13 cellular contexts compared by ENCODE assay signal in the genomic region with DNA sequence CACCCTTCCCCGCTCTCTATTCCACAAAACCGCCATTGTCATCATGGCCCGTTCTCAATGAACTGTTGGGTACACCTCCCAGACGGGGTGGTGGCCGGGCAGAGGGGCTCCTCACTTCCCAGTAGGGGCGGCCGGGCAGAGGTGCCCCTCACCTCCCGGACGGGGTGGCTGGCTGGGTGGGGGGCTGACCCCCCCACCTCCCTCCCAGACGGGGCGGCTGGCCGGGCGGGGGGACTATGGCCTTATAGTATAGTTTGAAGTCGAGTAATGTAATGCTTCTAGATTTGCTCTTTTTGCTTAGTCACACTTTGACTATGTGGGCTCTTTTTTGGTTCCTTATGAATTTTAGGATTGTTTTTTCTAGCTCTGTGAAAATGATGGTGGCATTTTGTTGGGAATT. TPM values are rescaled to one million over a fixed set of nuclear protein-coding genes. Genes with fewer than 3 reads are reported as not detected.
A peak's percentile ranks its signal among the peaks of the same experiment; 100 is the strongest.
DNase-seq lines count a peak whose midpoint lies in the region; ATAC-seq, FAIRE-seq and TF ChIP-seq lines count a peak whose summit lies in the region.
"Not testable (repeated sequence)": the region's sequence is repeated elsewhere in the genome, so short reads cannot be mapped to it uniquely, and the experiment has no call there.
"Had no signal": no experiment of that assay in that cellular context is flagged by ENCODE, and none has a peak within 500 bp of the region (broad histone marks: within the 10 kb centered on the region; RNA-seq: fewer than 3 reads in every experiment).

No MANE protein-coding gene starts in this region.

- H3K4me1 Mint-ChIP-seq in activated CD4-positive, alpha-beta memory T cell treated with anti-CD3 and anti-CD28 coated beads for 36 hours (ENCODE audit: low read depth), result peaks cover 22% of the 10 kb centered on the region
- H3K4me1 Mint-ChIP-seq in activated T-helper 1 cell treated with anti-CD3 and anti-CD28 coated beads, Interleukin-12 subunit alpha, Interleukin-12 subunit beta, Interleukin-2, Interleukin-4 antibody, amounts not matched to agents 30 ng/mL and 10 ng/mL and 1 ng/mL, durations not matched to agents 14 hours and 24 hours and 36 hours (ENCODE audit: low read depth), result peaks cover 33% of the 10 kb centered on the region
- H3K4me1 Mint-ChIP-seq in progenitor cell of endocrine pancreas (ENCODE audit: low read depth), result not testable (repeated sequence)

- not testable (repeated sequence) for BruUV-seq in K562 (replicated peaks; lab: Mats Ljungman, UMichigan)

- intact Hi-C loops in activated CD4-positive, alpha-beta memory T cell treated with anti-CD3 and anti-CD28 coated beads for 36 hours (cut with micrococcal nuclease); activated T-helper 1 cell treated with anti-CD3 and anti-CD28 coated beads, Interleukin-12 subunit alpha, Interleukin-12 subunit beta, Interleukin-2, Interleukin-4 antibody, amounts not matched to agents 30 ng/mL and 10 ng/mL and 1 ng/mL, durations not matched to agents 14 hours and 24 hours and 36 hours (cut with micrococcal nuclease); K562 (cut with micrococcal nuclease): not testable (repeated sequence)

- H3K36me3 ChIP-seq in K562 (ENCODE audit: control insufficient read depth, insufficient read depth, low read length); right atrium auricular region: not testable (repeated sequence)

- not testable (repeated sequence) for TF ChIP-seq POLR2A in K562 (conservative IDR thresholded peaks at IDR 0.05)

- H3K9me3 ChIP-seq in K562 (replicated peaks; ENCODE audit: control insufficient read depth, insufficient read depth, low read depth, low read length); right atrium auricular region: not testable (repeated sequence)

- H3K4me2 ChIP-seq in K562 (ENCODE audit: insufficient read depth, low read length), result not testable (repeated sequence)

- peaks cover 14% of the 10 kb centered on the region for H3K9me3 Mint-ChIP-seq in activated CD4-positive, alpha-beta memory T cell treated with anti-CD3 and anti-CD28 coated beads for 36 hours
- H3K9me3 Mint-ChIP-seq in activated T-helper 1 cell treated with anti-CD3 and anti-CD28 coated beads, Interleukin-12 subunit alpha, Interleukin-12 subunit beta, Interleukin-2, Interleukin-4 antibody, amounts not matched to agents 30 ng/mL and 10 ng/mL and 1 ng/mL, durations not matched to agents 14 hours and 24 hours and 36 hours, result peaks cover 31% of the 10 kb centered on the region
- H3K9me3 Mint-ChIP-seq in progenitor cell of endocrine pancreas (ENCODE audit: low read depth), result peaks cover 21% of the 10 kb centered on the region

- H3K4me3 ChIP-seq in K562, right atrium auricular region: not testable (repeated sequence)

- not testable (repeated sequence) for H3K36me3 Mint-ChIP-seq in activated CD4-positive, alpha-beta memory T cell treated with anti-CD3 and anti-CD28 coated beads for 36 hours; activated T-helper 1 cell treated with anti-CD3 and anti-CD28 coated beads, Interleukin-12 subunit alpha, Interleukin-12 subunit beta, Interleukin-2, Interleukin-4 antibody, amounts not matched to agents 30 ng/mL and 10 ng/mL and 1 ng/mL, durations not matched to agents 14 hours and 24 hours and 36 hours (ENCODE audit: low read depth); progenitor cell of endocrine pancreas (ENCODE audit: insufficient read depth)

- not testable (repeated sequence) for H4K20me1 ChIP-seq in K562 (replicated peaks; ENCODE audit: control insufficient read depth, insufficient read depth, low read length)

- not testable (repeated sequence) for ATAC-seq in K562

- H3K27me3 ChIP-seq in K562 (ENCODE audit: control insufficient read depth in 2 of 2, insufficient read depth in 2 of 2, low read length in 2 of 2), result peaks cover 15 to 31% of the 10 kb centered on the region in 2 experiments
- H3K27me3 ChIP-seq in right atrium auricular region, result not testable (repeated sequence)

- not testable (repeated sequence) for H3K27ac ChIP-seq in K562 (ENCODE audit: extremely low read depth, low read depth, low read length); right atrium auricular region

- H3K4me1 ChIP-seq in K562 (replicated peaks in 1 of 2; ENCODE audit: control insufficient read depth in 2 of 2, insufficient read depth in 2 of 2, low read length in 2 of 2); right atrium auricular region: not testable (repeated sequence)

- POLR2A ChIA-PET in activated CD4-positive, alpha-beta memory T cell treated with anti-CD3 and anti-CD28 coated beads for 36 hours (lab: Charles Lee), result interaction anchor here (0.7 kb wide), 1 partner anchor 22 kb away, joined by 3 read pairs; no protein-coding TSS in a partner anchor
- POLR2A ChIA-PET in K562 (lab: Yijun Ruan, JAX), result not testable (repeated sequence)

- peak overlapping the region; percentile 88 for H3K27ac Mint-ChIP-seq in activated CD4-positive, alpha-beta memory T cell treated with anti-CD3 and anti-CD28 coated beads for 36 hours
- peak overlapping the region; percentile 14 for H3K27ac Mint-ChIP-seq in activated T-helper 1 cell treated with anti-CD3 and anti-CD28 coated beads, Interleukin-12 subunit alpha, Interleukin-12 subunit beta, Interleukin-2, Interleukin-4 antibody, amounts not matched to agents 30 ng/mL and 10 ng/mL and 1 ng/mL, durations not matched to agents 14 hours and 24 hours and 36 hours
- H3K27ac Mint-ChIP-seq in progenitor cell of endocrine pancreas, result peak overlapping the region; percentile 42

- FAIRE-seq in K562 (lab: Jason Lieb, UNC), result not testable (repeated sequence)

- H3K9me1 ChIP-seq in K562 (ENCODE audit: control insufficient read depth, insufficient read depth, low read length), result not testable (repeated sequence)

- H3K4me3 Mint-ChIP-seq in activated CD4-positive, alpha-beta memory T cell treated with anti-CD3 and anti-CD28 coated beads for 36 hours; activated T-helper 1 cell treated with anti-CD3 and anti-CD28 coated beads, Interleukin-12 subunit alpha, Interleukin-12 subunit beta, Interleukin-2, Interleukin-4 antibody, amounts not matched to agents 30 ng/mL and 10 ng/mL and 1 ng/mL, durations not matched to agents 14 hours and 24 hours and 36 hours; progenitor cell of endocrine pancreas (ENCODE audit: low read depth): not testable (repeated sequence)

- H3K79me2 ChIP-seq in K562 (ENCODE audit: control insufficient read depth, insufficient read depth, low read length), result not testable (repeated sequence)

- not testable (repeated sequence) for H3K27me3 Mint-ChIP-seq in activated CD4-positive, alpha-beta memory T cell treated with anti-CD3 and anti-CD28 coated beads for 36 hours; activated T-helper 1 cell treated with anti-CD3 and anti-CD28 coated beads, Interleukin-12 subunit alpha, Interleukin-12 subunit beta, Interleukin-2, Interleukin-4 antibody, amounts not matched to agents 30 ng/mL and 10 ng/mL and 1 ng/mL, durations not matched to agents 14 hours and 24 hours and 36 hours (ENCODE audit: insufficient read depth); progenitor cell of endocrine pancreas

- CTCF ChIA-PET in activated CD4-positive, alpha-beta memory T cell treated with anti-CD3 and anti-CD28 coated beads for 36 hours (lab: Charles Lee), result interaction anchor here (2.4 kb wide), 2 partner anchors 16 to 41 kb away, joined by 11 to 15 read pairs; no protein-coding TSS in a partner anchor
- CTCF ChIA-PET in K562 (lab: Yijun Ruan, JAX; ENCODE audit: low intra/inter-chr PET ratio), result not testable (repeated sequence)

- TF ChIP-seq RAD21 in K562 (CRISPR knock-in tag; conservative IDR thresholded peaks at IDR 0.05 in 1 of 2, IDR thresholded peaks at IDR 0.05 in 1 of 2), result not testable (repeated sequence)

- TF ChIP-seq CTCF in K562 (IDR thresholded peaks at IDR 0.05 in 2 of 3, conservative IDR thresholded peaks at IDR 0.05 in 1 of 3; ENCODE audit: insufficient read depth in 2 of 3, low read depth in 1 of 3, low read length in 3 of 3); right atrium auricular region (IDR thresholded peaks at IDR 0.05); progenitor cell of endocrine pancreas (IDR thresholded peaks at IDR 0.05; ENCODE audit: unreplicated experiment): not testable (repeated sequence)

- H3K9ac ChIP-seq in K562 (ENCODE audit: insufficient read depth in 1 of 2, low read depth in 2 of 2, low read length in 2 of 2), result not testable (repeated sequence)

- in situ Hi-C loops in K562 (cut with MboI), result not testable (repeated sequence)

- 15% methylated on average over 11 of the region's 14 CpGs for WGBS in K562 (ENCODE audit: insufficient coverage, low coverage, missing lambda C conversion rate)

- not testable (repeated sequence) for DNase-seq in activated CD4-positive, alpha-beta memory T cell treated with anti-CD3 and anti-CD28 coated beads for 36 hours; activated T-helper 1 cell treated with anti-CD3 and anti-CD28 coated beads, Interleukin-12 subunit alpha, Interleukin-12 subunit beta, Interleukin-2, Interleukin-4 antibody, amounts not matched to agents 30 ng/mL and 10 ng/mL and 1 ng/mL, durations not matched to agents 14 hours and 24 hours and 36 hours (ENCODE audit: low spot score); K562 (ENCODE audit: extremely low read depth in 1 of 4, low spot score in 3 of 4); progenitor cell of endocrine pancreas (ENCODE audit: low spot score, unreplicated experiment)
- peak; percentile 21 for DNase-seq in right atrium auricular region (ENCODE audit: low spot score)

- TF ChIP-seq EP300 in K562 (IDR thresholded peaks at IDR 0.05; ENCODE audit: low read length), result not testable (repeated sequence)

- not testable (repeated sequence) for H2AFZ ChIP-seq in K562 (ENCODE audit: low read depth, low read length)

RNA-seq across cellular contexts. Expression of gene IL1F10, which starts 28.5 kb away (rescaled TPM):
- total RNA-seq in activated CD4-positive, alpha-beta memory T cell treated with anti-CD3 and anti-CD28 coated beads for 36 hours, result not detected
- not detected in 2 replicates for total RNA-seq in activated T-helper 1 cell treated with anti-CD3 and anti-CD28 coated beads, Interleukin-12 subunit alpha, Interleukin-12 subunit beta, Interleukin-2, Interleukin-4 antibody, amounts not matched to agents 30 ng/mL and 10 ng/mL and 1 ng/mL, durations not matched to agents 14 hours and 24 hours and 36 hours
- not detected in 2 replicates for total RNA-seq in K562 (2011; cell fraction: chromatin; rRNA removed; ENCODE audit: low replicate concordance)
- total RNA-seq in K562 (2011; cell fraction: nucleolus; rRNA removed), result not detected in 2 replicates
- not detected in 2 replicates for total RNA-seq in K562 (2011; cell fraction: nucleoplasm; rRNA removed)
- total RNA-seq in K562 (2014; rRNA removed), result not detected in 2 replicates
- not detected in 2 replicates for total RNA-seq in K562 (2014; rRNA removed; fragmentation: Illumina TruSeq; extraction: Trizol)
- total RNA-seq in K562 (2015; rRNA removed; fragmentation: Illumina TruSeq; extraction: Trizol), result not detected in 2 replicates
- total RNA-seq in K562 (2021), result not detected in 2 replicates
- not detected in 2 replicates for polyA plus RNA-seq in K562 (2011; rRNA removed)
- not detected in 2 replicates for polyA plus RNA-seq in K562 (2011; cell fraction: cytosol; rRNA removed)
- polyA plus RNA-seq in K562 (2011; cell fraction: nucleus; rRNA removed), result not detected in 2 replicates
- polyA plus RNA-seq in K562 (2012), result not detected in 2 replicates
- not detected in 2 replicates for polyA plus RNA-seq in K562 (2014; fragmentation: Illumina TruSeq; extraction: Trizol)
- polyA plus RNA-seq in K562 (2014; fragmentation: Nextera tagmentation; extraction: Ambion mirVana), result not detected
- not detected in 2 replicates for polyA plus RNA-seq in K562 (2014; rRNA removed)
- polyA minus RNA-seq in K562 (2011; rRNA and poly(A)+ RNA removed), result not detected in 2 replicates
- not detected in 2 replicates for polyA minus RNA-seq in K562 (2011; cell fraction: cytosol; rRNA and poly(A)+ RNA removed)
- polyA minus RNA-seq in K562 (2011; cell fraction: nucleus; rRNA and poly(A)+ RNA removed), result not detected in 2 replicates
- total RNA-seq in right atrium auricular region, result not detected
- not detected in 2 replicates for total RNA-seq in progenitor cell of endocrine pancreas
- total RNA-seq: CD4-positive, alpha-beta T cell; CD8-positive, alpha-beta memory T cell; GM12878; GM23248; H1; H7 had no signal
- polyA plus RNA-seq: A549; CD14-positive monocyte; CD8-positive, alpha-beta memory T cell; GM12878; GM23248; H1 had no signal

RNA-seq across cellular contexts. Expression of gene IL1RN, which starts 31.1 kb away (rescaled TPM):
- total RNA-seq in activated CD4-positive, alpha-beta memory T cell treated with anti-CD3 and anti-CD28 coated beads for 36 hours, result 10 to 100 TPM in 1 of 2 experiments, 1 to 10 TPM in 1; 9.8 to 10.5 TPM
- total RNA-seq in activated T-helper 1 cell treated with anti-CD3 and anti-CD28 coated beads, Interleukin-12 subunit alpha, Interleukin-12 subunit beta, Interleukin-2, Interleukin-4 antibody, amounts not matched to agents 30 ng/mL and 10 ng/mL and 1 ng/mL, durations not matched to agents 14 hours and 24 hours and 36 hours, result 4.2 and 4.7 TPM in 2 replicates
- total RNA-seq in K562 (2011; cell fraction: chromatin; rRNA removed; ENCODE audit: low replicate concordance), result not detected in 2 replicates
- not detected in 2 replicates for total RNA-seq in K562 (2011; cell fraction: nucleolus; rRNA removed)
- not detected in 2 replicates for total RNA-seq in K562 (2011; cell fraction: nucleoplasm; rRNA removed)
- not detected in 2 replicates for total RNA-seq in K562 (2014; rRNA removed)
- total RNA-seq in K562 (2014; rRNA removed; fragmentation: Illumina TruSeq; extraction: Trizol), result not detected in 2 replicates
- total RNA-seq in K562 (2015; rRNA removed; fragmentation: Illumina TruSeq; extraction: Trizol), result not detected in 2 replicates
- total RNA-seq in K562 (2021), result not detected in 2 replicates
- 0.13 TPM in 1 of 2 replicates, not detected in the other for polyA plus RNA-seq in K562 (2011; rRNA removed)
- polyA plus RNA-seq in K562 (2011; cell fraction: cytosol; rRNA removed), result 0.12 TPM in 1 of 2 replicates, not detected in the other
- not detected in 2 replicates for polyA plus RNA-seq in K562 (2011; cell fraction: nucleus; rRNA removed)
- polyA plus RNA-seq in K562 (2012), result 0.13 and 0.26 TPM in 2 replicates
- not detected in 2 replicates for polyA plus RNA-seq in K562 (2014; fragmentation: Illumina TruSeq; extraction: Trizol)
- not detected for polyA plus RNA-seq in K562 (2014; fragmentation: Nextera tagmentation; extraction: Ambion mirVana)
- polyA plus RNA-seq in K562 (2014; rRNA removed), result not detected in 2 replicates
- not detected in 2 replicates for polyA minus RNA-seq in K562 (2011; rRNA and poly(A)+ RNA removed)
- polyA minus RNA-seq in K562 (2011; cell fraction: cytosol; rRNA and poly(A)+ RNA removed), result not detected in 2 replicates
- not detected in 2 replicates for polyA minus RNA-seq in K562 (2011; cell fraction: nucleus; rRNA and poly(A)+ RNA removed)
- total RNA-seq in right atrium auricular region, result 1 to 10 TPM in 1 of 2 donors, under 1 TPM in 1; 0.41 to 1.3 TPM
- total RNA-seq in progenitor cell of endocrine pancreas, result not detected in 2 replicates
- total RNA-seq: GM12878, GM23248, H1, H7 had no signal
- polyA plus RNA-seq: CD8-positive, alpha-beta memory T cell; GM23248; H1 had no signal

RNA-seq across cellular contexts. Expression of gene IL36RN, which starts 37.3 kb away (rescaled TPM):
- not detected for total RNA-seq in activated CD4-positive, alpha-beta memory T cell treated with anti-CD3 and anti-CD28 coated beads for 36 hours
- total RNA-seq in activated T-helper 1 cell treated with anti-CD3 and anti-CD28 coated beads, Interleukin-12 subunit alpha, Interleukin-12 subunit beta, Interleukin-2, Interleukin-4 antibody, amounts not matched to agents 30 ng/mL and 10 ng/mL and 1 ng/mL, durations not matched to agents 14 hours and 24 hours and 36 hours, result not detected in 2 replicates
- not detected in 2 replicates for total RNA-seq in K562 (2011; cell fraction: chromatin; rRNA removed; ENCODE audit: low replicate concordance)
- total RNA-seq in K562 (2011; cell fraction: nucleolus; rRNA removed), result not detected in 2 replicates
- not detected in 2 replicates for total RNA-seq in K562 (2011; cell fraction: nucleoplasm; rRNA removed)
- not detected in 2 replicates for total RNA-seq in K562 (2014; rRNA removed)
- total RNA-seq in K562 (2014; rRNA removed; fragmentation: Illumina TruSeq; extraction: Trizol), result not detected in 2 replicates
- total RNA-seq in K562 (2015; rRNA removed; fragmentation: Illumina TruSeq; extraction: Trizol), result not detected in 2 replicates
- total RNA-seq in K562 (2021), result not detected in 2 replicates
- not detected in 2 replicates for polyA plus RNA-seq in K562 (2011; rRNA removed)
- not detected in 2 replicates for polyA plus RNA-seq in K562 (2011; cell fraction: cytosol; rRNA removed)
- polyA plus RNA-seq in K562 (2011; cell fraction: nucleus; rRNA removed), result not detected in 2 replicates
- not detected in 2 replicates for polyA plus RNA-seq in K562 (2012)
- not detected in 2 replicates for polyA plus RNA-seq in K562 (2014; fragmentation: Illumina TruSeq; extraction: Trizol)
- not detected for polyA plus RNA-seq in K562 (2014; fragmentation: Nextera tagmentation; extraction: Ambion mirVana)
- not detected in 2 replicates for polyA plus RNA-seq in K562 (2014; rRNA removed)
- polyA minus RNA-seq in K562 (2011; rRNA and poly(A)+ RNA removed), result not detected in 2 replicates
- not detected in 2 replicates for polyA minus RNA-seq in K562 (2011; cell fraction: cytosol; rRNA and poly(A)+ RNA removed)
- not detected in 2 replicates for polyA minus RNA-seq in K562 (2011; cell fraction: nucleus; rRNA and poly(A)+ RNA removed)
- total RNA-seq in right atrium auricular region, result not detected
- 0.13 TPM in 1 of 2 replicates, not detected in the other for total RNA-seq in progenitor cell of endocrine pancreas
- total RNA-seq: CD4-positive, alpha-beta T cell; CD8-positive, alpha-beta memory T cell; GM12878; GM23248; H1; H7 had no signal
- polyA plus RNA-seq: A549; CD14-positive monocyte; CD8-positive, alpha-beta memory T cell; GM12878; GM23248; H1 had no signal

RNA-seq across cellular contexts. Expression of gene IL36B, which starts 43.6 kb away (rescaled TPM):
- total RNA-seq in activated CD4-positive, alpha-beta memory T cell treated with anti-CD3 and anti-CD28 coated beads for 36 hours, result not detected
- not detected in 2 replicates for total RNA-seq in activated T-helper 1 cell treated with anti-CD3 and anti-CD28 coated beads, Interleukin-12 subunit alpha, Interleukin-12 subunit beta, Interleukin-2, Interleukin-4 antibody, amounts not matched to agents 30 ng/mL and 10 ng/mL and 1 ng/mL, durations not matched to agents 14 hours and 24 hours and 36 hours
- not detected in 2 replicates for total RNA-seq in K562 (2011; cell fraction: chromatin; rRNA removed; ENCODE audit: low replicate concordance)
- not detected in 2 replicates for total RNA-seq in K562 (2011; cell fraction: nucleolus; rRNA removed)
- not detected in 2 replicates for total RNA-seq in K562 (2011; cell fraction: nucleoplasm; rRNA removed)
- not detected in 2 replicates for total RNA-seq in K562 (2014; rRNA removed)
- not detected in 2 replicates for total RNA-seq in K562 (2014; rRNA removed; fragmentation: Illumina TruSeq; extraction: Trizol)
- not detected in 2 replicates for total RNA-seq in K562 (2015; rRNA removed; fragmentation: Illumina TruSeq; extraction: Trizol)
- total RNA-seq in K562 (2021), result not detected in 2 replicates
- polyA plus RNA-seq in K562 (2011; rRNA removed), result not detected in 2 replicates
- polyA plus RNA-seq in K562 (2011; cell fraction: cytosol; rRNA removed), result 0.09 TPM in 1 of 2 replicates, not detected in the other
- not detected in 2 replicates for polyA plus RNA-seq in K562 (2011; cell fraction: nucleus; rRNA removed)
- not detected in 2 replicates for polyA plus RNA-seq in K562 (2012)
- polyA plus RNA-seq in K562 (2014; fragmentation: Illumina TruSeq; extraction: Trizol), result not detected in 2 replicates
- not detected for polyA plus RNA-seq in K562 (2014; fragmentation: Nextera tagmentation; extraction: Ambion mirVana)
- not detected in 2 replicates for polyA plus RNA-seq in K562 (2014; rRNA removed)
- not detected in 2 replicates for polyA minus RNA-seq in K562 (2011; rRNA and poly(A)+ RNA removed)
- not detected in 2 replicates for polyA minus RNA-seq in K562 (2011; cell fraction: cytosol; rRNA and poly(A)+ RNA removed)
- not detected in 2 replicates for polyA minus RNA-seq in K562 (2011; cell fraction: nucleus; rRNA and poly(A)+ RNA removed)
- not detected for total RNA-seq in right atrium auricular region
- total RNA-seq in progenitor cell of endocrine pancreas, result not detected in 2 replicates
- total RNA-seq: CD4-positive, alpha-beta T cell; CD8-positive, alpha-beta memory T cell; GM12878; GM23248; H1; H7 had no signal
- polyA plus RNA-seq: A549; CD14-positive monocyte; CD8-positive, alpha-beta memory T cell; GM12878; GM23248; H1 had no signal

Comparison
In these comparisons a context has a peak if more than half of its experiments do, and no peak if none do; other contexts are left out.
1. H3K27ac Mint-ChIP-seq: peak in every context shown above with its lines; median percentile 88 in activated CD4-positive, alpha-beta memory T cell treated with anti-CD3 and anti-CD28 coated beads for 36 hours; 42 in progenitor cell of endocrine pancreas; 14 in activated T-helper 1 cell treated with anti-CD3 and anti-CD28 coated beads, Interleukin-12 subunit alpha, Interleukin-12 subunit beta, Interleukin-2, Interleukin-4 antibody, amounts not matched to agents 30 ng/mL and 10 ng/mL and 1 ng/mL, durations not matched to agents 14 hours and 24 hours and 36 hours.